1 cellular context compared by ENCODE assay signal in genomic region chr14:100193417-100194357, GRCh38.
TF ChIP-seq lines count a peak whose summit lies in the region.

No MANE protein-coding gene starts in this region.

TF ChIP-seq in GM23338, 12 proteins besides CTCF, POLR2A, EP300 and RAD21 (continued from another document):
- TF ChIP-seq ZNF462 (CRISPR knock-in tag; IDR thresholded peaks at IDR 0.05) (no peak), STAT1 (IDR thresholded peaks at IDR 0.05; ENCODE audit: unreplicated experiment) (no peak)
